In genomic region chr18:55575066-55575465, GRCh38 we compare ENCODE assay signal across 17 cellular contexts. TPM values are rescaled to one million over a fixed set of nuclear protein-coding genes. Genes with fewer than 3 reads are reported as not detected.
A peak's percentile ranks its signal among the peaks of the same experiment; 100 is the strongest.
DNase-seq lines count a peak whose midpoint lies in the region; ATAC-seq and TF ChIP-seq lines count a peak whose summit lies in the region.
"Had no signal": no experiment of that assay in that cellular context is flagged by ENCODE, and none has a peak within 500 bp of the region (broad histone marks: within the 10 kb centered on the region; RNA-seq: fewer than 3 reads in every experiment).

No MANE protein-coding gene starts in this region.

- peaks cover 0 to 34% (median 5%) of the 10 kb centered on the region in 3 donors for H3K4me1 ChIP-seq in skeletal muscle tissue (ENCODE audit: control insufficient read depth in 3 of 3, insufficient read depth in 3 of 3, low read length in 3 of 3)
- no peaks in the 10 kb centered on the region for H3K4me1 ChIP-seq in upper lobe of right lung

- H3K4me3 ChIP-seq in skeletal muscle tissue (ENCODE audit: low read length in 3 of 3) (no peak overlapping the region), upper lobe of right lung (no peak overlapping the region)
- H3K4me3 ChIP-seq: GM23338 had no signal

- DNase-seq in pons (ENCODE audit: low spot score), result peak; percentile 63
- no peak for DNase-seq in NCI-H1105 treated with DMSO at 0.1 percent for 48 hours (lab: John Stamatoyannopoulos, UW)
- no peak for DNase-seq in upper lobe of right lung
- DNase-seq in NCI-H2029 treated with DMSO at 0.1 percent for 48 hours (lab: John Stamatoyannopoulos, UW), result no peak
- DNase-seq: C1 segment of cervical spinal cord; Calu3; CD4-positive, alpha-beta memory T cell; COR-L47; DMS53; DMS79 treated with DMSO at 0.1 percent for 48 hours; H9 had no signal

- H3K9ac ChIP-seq in skeletal muscle tissue (ENCODE audit: low read depth in 1 of 3, low read length in 3 of 3), result no peak overlapping the region

- H3K27me3 ChIP-seq in skeletal muscle tissue (ENCODE audit: control insufficient read depth in 3 of 3, insufficient read depth in 3 of 3, low read length in 3 of 3) (no peaks in the 10 kb centered on the region), upper lobe of right lung (no peaks in the 10 kb centered on the region)

- intact Hi-C loops in upper lobe of right lung (cut with DNase I), result no loop called here

- TF ChIP-seq CTCF in upper lobe of right lung (IDR thresholded peaks at IDR 0.05), result no peak

- H3K36me3 ChIP-seq in skeletal muscle tissue (ENCODE audit: control insufficient read depth in 3 of 3, insufficient read depth in 3 of 3, low read length in 3 of 3) (no peaks in the 10 kb centered on the region), upper lobe of right lung (no peaks in the 10 kb centered on the region)

- H3K9me3 ChIP-seq in skeletal muscle tissue (ENCODE audit: control insufficient read depth in 3 of 3, low read length in 3 of 3) (no peaks in the 10 kb centered on the region), upper lobe of right lung (no peaks in the 10 kb centered on the region)

- H3K27ac ChIP-seq in angular gyrus (ENCODE audit: low read depth, low read length) (peak overlapping the region; percentile 66), skeletal muscle tissue (ENCODE audit: low read depth, low read length) (peak overlapping the region; percentile 36), temporal lobe (ENCODE audit: low read depth, low read length) (peak overlapping the region; percentile 69), upper lobe of right lung (no peak overlapping the region)

- ATAC-seq in upper lobe of right lung (no peak), GM18867 (IDR thresholded peaks at IDR 0.05; ENCODE audit: unreplicated experiment) (no peak)
- ATAC-seq: GM23338, HCT116 had no signal

RNA-seq across cellular contexts. Expression of gene TCF4, which starts 12.9 kb away (rescaled TPM):
- total RNA-seq in skeletal muscle tissue (205 TPM), temporal lobe (487 TPM), upper lobe of right lung (143 TPM)
